Comparison of ENCODE assay signal across 9 cellular contexts in genomic region chr10:124626759-124627380, GRCh38.
DNase-seq lines count a peak whose midpoint lies in the region; ATAC-seq, FAIRE-seq and TF ChIP-seq lines count a peak whose summit lies in the region.
"Had no signal": no experiment of that assay in that cellular context is flagged by ENCODE, and none has a peak within 500 bp of the region (broad histone marks: within the 10 kb centered on the region; RNA-seq: fewer than 3 reads in every experiment).

No MANE protein-coding gene starts in this region.

- H3K36me3 Mint-ChIP-seq in activated T-helper 17 cell treated with anti-CD3 and anti-CD28 coated beads, Interleukin-2, amount 50 U/mL, for 72 hours (ENCODE audit: low read depth) = peaks cover 18% of the 10 kb centered on the region

- H3K9me3 Mint-ChIP-seq in activated T-helper 17 cell treated with anti-CD3 and anti-CD28 coated beads, Interleukin-2, amount 50 U/mL, for 72 hours = no peaks in the 10 kb centered on the region

- FAIRE-seq in pancreas (lab: Jason Lieb, UNC) = no peak
- FAIRE-seq in HepG2 (lab: Jason Lieb, UNC) = no peak
- FAIRE-seq: G401.6 had no signal

- H3K9me3 ChIP-seq in right atrium auricular region (no peaks in the 10 kb centered on the region), pancreas (no peaks in the 10 kb centered on the region), HepG2 (ENCODE audit: low read length) (no peaks in the 10 kb centered on the region)

- peak overlapping the region; percentile 77 for H3K27ac Mint-ChIP-seq in activated T-helper 17 cell treated with anti-CD3 and anti-CD28 coated beads, Interleukin-2, amount 50 U/mL, for 72 hours

- no peaks in the 10 kb centered on the region for H3K27me3 ChIP-seq in right atrium auricular region
- H3K27me3 ChIP-seq in pancreas = no peaks in the 10 kb centered on the region
- H3K27me3 ChIP-seq in HepG2 (ENCODE audit: control insufficient read depth in 1 of 2, insufficient read depth in 2 of 2, low read length in 2 of 2) = no peaks in the 10 kb centered on the region

- CTCF ChIA-PET in HepG2 (lab: Yijun Ruan, JAX; ENCODE audit: low intra/inter-chr PET ratio, low total read pairs) = no interaction called here

- in situ Hi-C loops in HepG2 (cut with HindIII; ENCODE audit: extremely low pct_ligation_motif_present, low pct_unique_long_range_greater_than_20kb) = no loop called here

- TF ChIP-seq POLR2A in HepG2 (IDR thresholded peaks at IDR 0.05; ENCODE audit: insufficient read depth in 1 of 2, low read depth in 2 of 2, low read length in 2 of 2) = no peak

- no peak for TF ChIP-seq RAD21 in HepG2 (CRISPR knock-in tag; IDR thresholded peaks at IDR 0.05)

- BruUV-seq in HepG2 (replicated peaks; lab: Mats Ljungman, UMichigan) = no TSS peak

- H3K4me2 ChIP-seq in HepG2 (ENCODE audit: low read depth, low read length) = no peak overlapping the region

- no peaks in the 10 kb centered on the region for H3K79me2 ChIP-seq in HepG2 (ENCODE audit: insufficient read depth, low read length)

- no peaks in the 10 kb centered on the region for H3K27me3 Mint-ChIP-seq in activated T-helper 17 cell treated with anti-CD3 and anti-CD28 coated beads, Interleukin-2, amount 50 U/mL, for 72 hours

- no peak for ATAC-seq in Right ventricle myocardium superior (ENCODE audit: poor library complexity)
- peak; percentile 53 for ATAC-seq in HG03520 (IDR thresholded peaks at IDR 0.05; ENCODE audit: unreplicated experiment)
- peak; percentile 89 for ATAC-seq in activated T-helper 17 cell treated with anti-CD3 and anti-CD28 coated beads, Interleukin-2, amount 50 U/mL, for 72 hours (replicated peaks)
- peak in 3 of 4 donors; percentile 11 to 64 (median 60) for ATAC-seq in pancreas
- no peak for ATAC-seq in omental fat pad (ENCODE audit: low FRiP score)
- ATAC-seq in HepG2 = no peak

- H3K36me3 ChIP-seq in right atrium auricular region (no peaks in the 10 kb centered on the region), pancreas (no peaks in the 10 kb centered on the region), HepG2 (replicated peaks in 1 of 2; ENCODE audit: control insufficient read depth in 1 of 2, insufficient read depth in 2 of 2, low read length in 2 of 2) (peaks cover 4 to 11% of the 10 kb centered on the region in 2 experiments; a peak in 4 of 5 replicates)

- H2AFZ ChIP-seq in HepG2 (ENCODE audit: low read length) = no peak overlapping the region

- 54 to 57% methylated on average over 13 of the region's 13 CpGs for WGBS in pancreas, 2 donors
- WGBS in HepG2 (ENCODE audit: low lambda C conversion rate) = 88% methylated on average over 5 of the region's 13 CpGs

- no peak overlapping the region for H3K4me3 ChIP-seq in right atrium auricular region
- no peak overlapping the region for H3K4me3 ChIP-seq in pancreas
- no peak overlapping the region for H3K4me3 ChIP-seq in HepG2 (replicated peaks in 1 of 3; ENCODE audit: insufficient read depth in 1 of 3, low read depth in 2 of 3, low read length in 3 of 3)

- peaks cover 26% of the 10 kb centered on the region for H3K4me1 Mint-ChIP-seq in activated T-helper 17 cell treated with anti-CD3 and anti-CD28 coated beads, Interleukin-2, amount 50 U/mL, for 72 hours

- no peak for DNase-seq in right atrium auricular region (ENCODE audit: low spot score)
- no peak for DNase-seq in Right ventricle myocardium superior
- DNase-seq in pancreas = no peak
- DNase-seq in Ammon's horn (ENCODE audit: low spot score) = no peak
- no peak for DNase-seq in omental fat pad (ENCODE audit: low spot score)
- DNase-seq in HepG2 (ENCODE audit: low spot score) = no peak

- intact Hi-C loops in Right ventricle myocardium superior (cut with DNase I) = no loop called here
- intact Hi-C loops in pancreas (cut with DNase I) = no loop called here
- intact Hi-C loops in HepG2 (cut with micrococcal nuclease; ENCODE audit: unreplicated experiment) = no loop called here

- peak overlapping the region; percentile 48 to 63 for H3K27ac ChIP-seq in right atrium auricular region
- H3K27ac ChIP-seq in pancreas = peak overlapping the region in 1 of 4 donors; percentile 25
- H3K27ac ChIP-seq in HepG2 (ENCODE audit: extremely low read length, insufficient read depth, low read length) = no peak overlapping the region

- POLR2A ChIA-PET in HepG2 (lab: Yijun Ruan, JAX) = no interaction called here

- H3K4me3 Mint-ChIP-seq in activated T-helper 17 cell treated with anti-CD3 and anti-CD28 coated beads, Interleukin-2, amount 50 U/mL, for 72 hours = peak overlapping the region; percentile 63

- no peaks in the 10 kb centered on the region for H4K20me1 ChIP-seq in HepG2 (ENCODE audit: insufficient read depth, low read length)

- H3K9ac ChIP-seq in HepG2 (ENCODE audit: insufficient read depth, low read depth, low read length) = no peak overlapping the region

- TF ChIP-seq EP300 in HepG2 (IDR thresholded peaks at IDR 0.05; ENCODE audit: low read depth in 2 of 2, low read length in 2 of 2) (no peak), HepG2 (CRISPR knock-in tag; IDR thresholded peaks at IDR 0.05; ENCODE audit: borderline replicate concordance) (no peak)

- TF ChIP-seq CTCF in right atrium auricular region (IDR thresholded peaks at IDR 0.05) (no peak), pancreas (IDR thresholded peaks at IDR 0.05) (no peak), omental fat pad (IDR thresholded peaks at IDR 0.05) (no peak), HepG2 (CRISPR knock-in tag; IDR thresholded peaks at IDR 0.05) (no peak)

- H3K4me1 ChIP-seq in right atrium auricular region = peaks cover 0 to 96% of the 10 kb centered on the region in 2 donors
- H3K4me1 ChIP-seq in pancreas = peaks cover 0 to 4% (median 0%) of the 10 kb centered on the region in 3 donors
- H3K4me1 ChIP-seq in HepG2 (ENCODE audit: insufficient read depth, low read length) = no peaks in the 10 kb centered on the region

TF ChIP-seq in HepG2, 621 proteins besides CTCF, POLR2A, EP300 and RAD21:
- TF ChIP-seq, protein P1, sequence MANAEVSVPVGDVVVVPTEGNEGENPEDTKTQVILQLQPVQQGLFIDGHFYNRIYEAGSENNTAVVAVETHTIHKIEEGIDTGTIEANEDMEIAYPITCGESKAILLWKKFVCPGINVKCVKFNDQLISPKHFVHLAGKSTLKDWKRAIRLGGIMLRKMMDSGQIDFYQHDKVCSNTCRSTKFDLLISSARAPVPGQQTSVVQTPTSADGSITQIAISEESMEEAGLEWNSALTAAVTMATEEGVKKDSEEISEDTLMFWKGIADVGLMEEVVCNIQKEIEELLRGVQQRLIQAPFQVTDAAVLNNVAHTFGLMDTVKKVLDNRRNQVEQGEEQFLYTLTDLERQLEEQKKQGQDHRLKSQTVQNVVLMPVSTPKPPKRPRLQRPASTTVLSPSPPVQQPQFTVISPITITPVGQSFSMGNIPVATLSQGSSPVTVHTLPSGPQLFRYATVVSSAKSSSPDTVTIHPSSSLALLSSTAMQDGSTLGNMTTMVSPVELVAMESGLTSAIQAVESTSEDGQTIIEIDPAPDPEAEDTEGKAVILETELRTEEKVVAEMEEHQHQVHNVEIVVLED (CRISPR knock-in tag; IDR thresholded peaks at IDR 0.05; ENCODE audit: borderline replicate concordance) = no peak
- TF ChIP-seq SIX1 (CRISPR knock-in tag; IDR thresholded peaks at IDR 0.05; ENCODE audit: borderline replicate concordance) (no peak), KLF15 (CRISPR knock-in tag; IDR thresholded peaks at IDR 0.05; ENCODE audit: borderline replicate concordance) (no peak), BRCA1 (CRISPR knock-in tag; IDR thresholded peaks at IDR 0.05) (no peak)
- TF ChIP-seq, protein P2, sequence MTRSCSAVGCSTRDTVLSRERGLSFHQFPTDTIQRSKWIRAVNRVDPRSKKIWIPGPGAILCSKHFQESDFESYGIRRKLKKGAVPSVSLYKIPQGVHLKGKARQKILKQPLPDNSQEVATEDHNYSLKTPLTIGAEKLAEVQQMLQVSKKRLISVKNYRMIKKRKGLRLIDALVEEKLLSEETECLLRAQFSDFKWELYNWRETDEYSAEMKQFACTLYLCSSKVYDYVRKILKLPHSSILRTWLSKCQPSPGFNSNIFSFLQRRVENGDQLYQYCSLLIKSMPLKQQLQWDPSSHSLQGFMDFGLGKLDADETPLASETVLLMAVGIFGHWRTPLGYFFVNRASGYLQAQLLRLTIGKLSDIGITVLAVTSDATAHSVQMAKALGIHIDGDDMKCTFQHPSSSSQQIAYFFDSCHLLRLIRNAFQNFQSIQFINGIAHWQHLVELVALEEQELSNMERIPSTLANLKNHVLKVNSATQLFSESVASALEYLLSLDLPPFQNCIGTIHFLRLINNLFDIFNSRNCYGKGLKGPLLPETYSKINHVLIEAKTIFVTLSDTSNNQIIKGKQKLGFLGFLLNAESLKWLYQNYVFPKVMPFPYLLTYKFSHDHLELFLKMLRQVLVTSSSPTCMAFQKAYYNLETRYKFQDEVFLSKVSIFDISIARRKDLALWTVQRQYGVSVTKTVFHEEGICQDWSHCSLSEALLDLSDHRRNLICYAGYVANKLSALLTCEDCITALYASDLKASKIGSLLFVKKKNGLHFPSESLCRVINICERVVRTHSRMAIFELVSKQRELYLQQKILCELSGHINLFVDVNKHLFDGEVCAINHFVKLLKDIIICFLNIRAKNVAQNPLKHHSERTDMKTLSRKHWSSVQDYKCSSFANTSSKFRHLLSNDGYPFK (CRISPR knock-in tag; IDR thresholded peaks at IDR 0.05; ENCODE audit: borderline replicate concordance) = no peak

Comparison
In these comparisons a context has a peak if more than half of its experiments do, and no peak if none do; other contexts are left out.
1. ATAC-seq: peak in HG03520 (single experiment), activated T-helper 17 cell treated with anti-CD3 and anti-CD28 coated beads, Interleukin-2, amount 50 U/mL, for 72 hours (single experiment) and pancreas (3 of 4); none in Right ventricle myocardium superior (single experiment), omental fat pad (single experiment) and HepG2 (single experiment).